Comparison of ENCODE assay signal across 15 cellular contexts in the genomic region with DNA sequence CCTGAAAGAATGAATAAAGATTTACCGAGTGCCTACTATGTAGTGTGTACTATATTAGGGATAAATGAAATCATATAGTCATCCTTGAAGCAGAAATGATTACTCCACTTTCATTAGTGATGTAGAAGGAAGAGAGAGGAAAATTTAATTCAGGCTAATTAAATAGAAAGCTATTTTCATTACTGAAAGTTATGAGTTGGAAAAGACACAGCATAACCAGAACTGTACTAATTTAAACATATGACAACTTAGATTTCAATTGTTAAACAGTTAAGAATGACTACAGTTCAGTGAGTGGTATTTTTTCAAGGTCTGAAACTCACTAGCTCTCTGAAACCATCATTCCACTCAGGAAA.
DNase-seq lines count a peak whose midpoint lies in the region; ATAC-seq and TF ChIP-seq lines count a peak whose summit lies in the region.
"Had no signal": no experiment of that assay in that cellular context is flagged by ENCODE, and none has a peak within 500 bp of the region (broad histone marks: within the 10 kb centered on the region; RNA-seq: fewer than 3 reads in every experiment).

No MANE protein-coding gene starts in this region.

- no peaks in the 10 kb centered on the region for H4K20me1 ChIP-seq in SK-N-SH (ENCODE audit: insufficient read depth)

- no peak for TF ChIP-seq POLR2A in esophagus muscularis mucosa (IDR thresholded peaks at IDR 0.05; ENCODE audit: low read depth)
- no peak for TF ChIP-seq POLR2A in uterus (IDR thresholded peaks at IDR 0.05)

- intact Hi-C loops in esophagus muscularis mucosa (cut with DNase I) (loop anchor here (5.0 kb wide), 1 partner anchor 61 kb away; a partner anchor contains a TSS), uterus (cut with DNase I; ENCODE audit: low total_unique reads) (no loop called here)

- H3K27me3 ChIP-seq in SK-N-SH (ENCODE audit: insufficient read depth) (no peaks in the 10 kb centered on the region), esophagus muscularis mucosa (no peaks in the 10 kb centered on the region), uterus (no peaks in the 10 kb centered on the region)
- H3K27me3 ChIP-seq: neutrophil had no signal

- CTCF ChIA-PET in SK-N-SH (lab: Yijun Ruan, JAX): no interaction called here

- TF ChIP-seq RAD21 in SK-N-SH (IDR thresholded peaks at IDR 0.05; ENCODE audit: low read length): no peak

- H3K27ac ChIP-seq in SK-N-SH (ENCODE audit: low read depth in 2 of 2, low read length in 1 of 2) (peak overlapping the region in 1 of 2 experiments; percentile 86; a peak in 2 of 4 replicates), esophagus muscularis mucosa (replicated peaks in 1 of 4) (peak overlapping the region; percentile 18 to 65 (median 46)), uterus (peak overlapping the region; percentile 76)
- H3K27ac ChIP-seq: neutrophil had no signal

- no peak for DNase-seq in SK-N-SH
- DNase-seq in esophagus muscularis mucosa (ENCODE audit: extremely low spot score): no peak
- DNase-seq in uterus: no peak
- DNase-seq in occipital lobe (lab: John Stamatoyannopoulos, UW): no peak
- DNase-seq in DMS 273 treated with DMSO at 0.1 percent for 48 hours (lab: John Stamatoyannopoulos, UW): no peak
- DNase-seq: activated CD8-positive, alpha-beta T cell treated with anti-CD3 and anti-CD28 coated beads for 36 hours; activated gamma-delta T cell; activated naive CD8-positive, alpha-beta T cell treated with anti-CD3 and anti-CD28 coated beads, Interleukin-2, amount 50 U/mL, for 24 hours; activated T-cell treated with anti-CD3 and anti-CD28 coated beads for 4 hours; CD8-positive, alpha-beta memory T cell; GF-D8; NCI-H526 had no signal

- 8% methylated on average over 1 of the region's 1 CpG for WGBS in SK-N-SH (ENCODE audit: low lambda C conversion rate)
- 19% methylated on average over 1 of the region's 1 CpG for WGBS in esophagus muscularis mucosa

- H3K4me3 ChIP-seq in SK-N-SH (ENCODE audit: low read depth in 2 of 2, low read length in 1 of 2) (no peak overlapping the region), esophagus muscularis mucosa (no peak overlapping the region), uterus (no peak overlapping the region)

- H3K4me2 ChIP-seq in SK-N-SH: peak overlapping the region; percentile 23; the same call in 1 of the 2 replicates

- no peaks in the 10 kb centered on the region for H3K27me3 Mint-ChIP-seq in nephron (ENCODE audit: low read depth)

- H3K9me3 ChIP-seq in SK-N-SH (peaks cover 8% of the 10 kb centered on the region; the same call in 1 of the 2 replicates), esophagus muscularis mucosa (no peaks in the 10 kb centered on the region), uterus (no peaks in the 10 kb centered on the region)
- H3K9me3 ChIP-seq: neutrophil had no signal

- H2AFZ ChIP-seq in SK-N-SH (ENCODE audit: low read depth): no peak overlapping the region

- no peaks in the 10 kb centered on the region for H3K9me2 ChIP-seq in SK-N-SH

- TF ChIP-seq EP300 in SK-N-SH (IDR thresholded peaks at IDR 0.05; ENCODE audit: borderline replicate concordance in 1 of 2, low read depth in 1 of 2, low read length in 1 of 2) (no peak), esophagus muscularis mucosa (IDR thresholded peaks at IDR 0.05) (no peak)

- peaks cover 24% of the 10 kb centered on the region for H3F3A ChIP-seq in SK-N-SH (replicated peaks; ENCODE audit: insufficient read depth)

- H3K36me3 ChIP-seq in SK-N-SH (replicated peaks in 1 of 2; ENCODE audit: control insufficient read depth in 1 of 2, insufficient read depth in 2 of 2, low read length in 1 of 2) (peaks cover 0 to 3% of the 10 kb centered on the region in 2 experiments), esophagus muscularis mucosa (no peaks in the 10 kb centered on the region), uterus (no peaks in the 10 kb centered on the region)
- H3K36me3 ChIP-seq: neutrophil had no signal

- peaks cover 83% of the 10 kb centered on the region for H3K79me2 ChIP-seq in SK-N-SH (ENCODE audit: insufficient read depth)

- no peak for ATAC-seq in GM18511 (IDR thresholded peaks at IDR 0.05; ENCODE audit: unreplicated experiment)
- ATAC-seq: activated CD8-positive, alpha-beta T cell treated with anti-CD3 and anti-CD28 coated beads for 36 hours; activated naive CD8-positive, alpha-beta T cell treated with anti-CD3 and anti-CD28 coated beads, Interleukin-2, amount 50 U/mL, for 24 hours had no signal

- H3K9me3 Mint-ChIP-seq in nephron: peaks cover 8% of the 10 kb centered on the region
- H3K9me3 Mint-ChIP-seq: activated CD8-positive, alpha-beta T cell treated with anti-CD3 and anti-CD28 coated beads for 36 hours; activated naive CD8-positive, alpha-beta T cell treated with anti-CD3 and anti-CD28 coated beads, Interleukin-2, amount 50 U/mL, for 24 hours; CD8-positive, alpha-beta memory T cell had no signal

- peak overlapping the region in 2 of 3 experiments; percentile 45 to 79 for H3K27ac Mint-ChIP-seq in nephron
- H3K27ac Mint-ChIP-seq: activated CD8-positive, alpha-beta T cell treated with anti-CD3 and anti-CD28 coated beads for 36 hours; activated naive CD8-positive, alpha-beta T cell treated with anti-CD3 and anti-CD28 coated beads, Interleukin-2, amount 50 U/mL, for 24 hours; CD8-positive, alpha-beta memory T cell had no signal

- TF ChIP-seq CTCF in SK-N-SH (IDR thresholded peaks at IDR 0.05) (no peak), esophagus muscularis mucosa (IDR thresholded peaks at IDR 0.05) (no peak), nephron (IDR thresholded peaks at IDR 0.05; ENCODE audit: unreplicated experiment in 3 of 3) (no peak), uterus (IDR thresholded peaks at IDR 0.05) (no peak)

- peak overlapping the region; percentile 32; the same call in 1 of the 2 replicates for H3K9ac ChIP-seq in SK-N-SH

- H3K4me1 Mint-ChIP-seq in nephron: peaks cover 12% of the 10 kb centered on the region
- H3K4me1 Mint-ChIP-seq: activated naive CD8-positive, alpha-beta T cell treated with anti-CD3 and anti-CD28 coated beads, Interleukin-2, amount 50 U/mL, for 24 hours; CD8-positive, alpha-beta memory T cell had no signal

- H3K36me3 Mint-ChIP-seq in nephron (ENCODE audit: low read depth): peaks cover 16% of the 10 kb centered on the region
- H3K36me3 Mint-ChIP-seq: CD8-positive, alpha-beta memory T cell had no signal

- no peak overlapping the region for H3K4me3 Mint-ChIP-seq in nephron
- H3K4me3 Mint-ChIP-seq: activated CD8-positive, alpha-beta T cell treated with anti-CD3 and anti-CD28 coated beads for 36 hours; activated naive CD8-positive, alpha-beta T cell treated with anti-CD3 and anti-CD28 coated beads, Interleukin-2, amount 50 U/mL, for 24 hours; CD8-positive, alpha-beta memory T cell had no signal

- POLR2A ChIA-PET in SK-N-SH (lab: Yijun Ruan, JAX): no interaction called here

- peaks cover 0 to 27% of the 10 kb centered on the region in 2 experiments; a peak in 2 of 4 replicates for H3K4me1 ChIP-seq in SK-N-SH (ENCODE audit: control insufficient read depth in 1 of 2, insufficient read depth in 2 of 2, low read depth in 1 of 2, low read length in 1 of 2)
- H3K4me1 ChIP-seq in esophagus muscularis mucosa: peaks cover 0 to 43% (median 36%) of the 10 kb centered on the region in 4 donors
- peaks cover 4 to 13% of the 10 kb centered on the region in 2 donors for H3K4me1 ChIP-seq in uterus

TF ChIP-seq in SK-N-SH, 30 proteins besides CTCF, POLR2A, EP300 and RAD21:
- TF ChIP-seq POLR2AphosphoS5 (IDR thresholded peaks at IDR 0.05; ENCODE audit: low read depth, low read length) (no peak), GABPA (IDR thresholded peaks at IDR 0.05; ENCODE audit: low read depth) (no peak), EZH2phosphoT487 (IDR thresholded peaks at IDR 0.05; ENCODE audit: borderline replicate concordance, low read depth) (no peak)
- TF ChIP-seq, protein P1, sequence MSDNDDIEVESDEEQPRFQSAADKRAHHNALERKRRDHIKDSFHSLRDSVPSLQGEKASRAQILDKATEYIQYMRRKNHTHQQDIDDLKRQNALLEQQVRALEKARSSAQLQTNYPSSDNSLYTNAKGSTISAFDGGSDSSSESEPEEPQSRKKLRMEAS (IDR thresholded peaks at IDR 0.05; ENCODE audit: low read depth): no peak
